In genomic region chrX:55067180-55067579, GRCh38 we compare ENCODE assay signal across 12 cellular contexts. TPM values are rescaled to one million over a fixed set of nuclear protein-coding genes. Genes with fewer than 3 reads are reported as not detected.
"Had no signal": no experiment of that assay in that cellular context is flagged by ENCODE, and none has a peak within 500 bp of the region (broad histone marks: within the 10 kb centered on the region; RNA-seq: fewer than 3 reads in every experiment).

No MANE protein-coding gene starts in this region.

RNA-seq across cellular contexts. Expression of gene PAGE2B, which starts 7.7 kb away (rescaled TPM):
- total RNA-seq: OCI-LY7, PC-3, PC-9, Peyer's patch, Right ventricle myocardium inferior, Right ventricle myocardium superior, RPMI7951, SJCRH30, SJSA1, SK-MEL-5 had no signal

RNA-seq across cellular contexts. Expression of gene PAGE2, which starts 21.6 kb away (rescaled TPM):
- total RNA-seq: OCI-LY7, PC-3, PC-9, Peyer's patch, Right ventricle myocardium inferior, Right ventricle myocardium superior, SJCRH30, SJSA1, SK-MEL-5, T-cell had no signal

RNA-seq across cellular contexts. Expression of gene ALAS2, which starts 36.4 kb away (rescaled TPM):
- total RNA-seq: OCI-LY7, PC-3, PC-9, Peyer's patch, RPMI7951, SJCRH30, SJSA1, SK-MEL-5, T-cell had no signal
- polyA plus RNA-seq: SK-N-SH had no signal
